In the genomic region with DNA sequence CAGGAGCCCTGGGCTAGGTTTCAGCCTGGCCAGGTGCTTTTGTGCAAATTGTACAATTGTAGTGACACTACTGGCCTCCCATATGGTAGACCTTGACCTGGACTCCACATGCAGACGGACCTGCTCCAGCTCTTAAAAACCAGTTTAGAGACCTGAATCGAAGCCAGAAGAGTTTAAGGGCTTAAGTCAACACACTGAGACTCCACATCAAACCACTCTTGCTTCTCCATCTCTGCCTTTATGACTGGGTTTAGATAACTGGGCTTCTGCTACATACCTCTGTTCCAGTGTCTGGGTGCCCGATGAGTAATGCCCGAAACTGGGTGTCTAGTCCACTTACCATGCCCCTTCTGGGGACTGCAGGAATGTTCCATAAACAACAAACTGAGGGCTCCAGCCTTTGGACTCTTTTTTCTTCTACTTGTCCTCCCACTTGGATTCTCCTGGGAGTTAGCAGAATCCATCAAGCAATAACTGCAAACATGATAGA, we compare ENCODE assay signal across 12 cellular contexts. TPM values are rescaled to one million over a fixed set of nuclear protein-coding genes. Genes with fewer than 3 reads are reported as not detected.
DNase-seq lines count a peak whose midpoint lies in the region; ATAC-seq, FAIRE-seq and TF ChIP-seq lines count a peak whose summit lies in the region.
"Had no signal": no experiment of that assay in that cellular context is flagged by ENCODE, and none has a peak within 500 bp of the region (broad histone marks: within the 10 kb centered on the region; RNA-seq: fewer than 3 reads in every experiment).

No MANE protein-coding gene starts in this region.

- H3K27me3 ChIP-seq in SJCRH30 (no peaks in the 10 kb centered on the region), smooth muscle cell (ENCODE audit: low read depth) (no peaks in the 10 kb centered on the region), Peyer's patch (no peaks in the 10 kb centered on the region)

- H2AFZ ChIP-seq in smooth muscle cell (ENCODE audit: low read depth): no peak overlapping the region

- no peak for TF ChIP-seq CTCF in fibroblast of the aortic adventitia (IDR thresholded peaks at IDR 0.05; ENCODE audit: insufficient read depth, low read length)
- TF ChIP-seq CTCF in smooth muscle cell (IDR thresholded peaks at IDR 0.05; ENCODE audit: borderline replicate concordance, insufficient read depth, poor library complexity, severe bottlenecking): no peak
- TF ChIP-seq CTCF in Peyer's patch (IDR thresholded peaks at IDR 0.05): no peak

- no peaks in the 10 kb centered on the region for H3K9me3 ChIP-seq in SJCRH30 (replicated peaks)
- H3K9me3 ChIP-seq in smooth muscle cell (replicated peaks; ENCODE audit: low read depth): no peaks in the 10 kb centered on the region
- H3K9me3 ChIP-seq in Peyer's patch: no peaks in the 10 kb centered on the region

- no peaks in the 10 kb centered on the region for H3K36me3 ChIP-seq in SJCRH30
- H3K36me3 ChIP-seq in smooth muscle cell (ENCODE audit: low read depth): no peaks in the 10 kb centered on the region
- no peaks in the 10 kb centered on the region for H3K36me3 ChIP-seq in Peyer's patch

- no peak overlapping the region for H3K4me3 ChIP-seq in SJCRH30
- no peak overlapping the region for H3K4me3 ChIP-seq in fibroblast of the aortic adventitia (ENCODE audit: low read depth, low read length)
- H3K4me3 ChIP-seq in smooth muscle cell: no peak overlapping the region
- H3K4me3 ChIP-seq in Peyer's patch: no peak overlapping the region

- ATAC-seq in GM18505 (IDR thresholded peaks at IDR 0.05; ENCODE audit: unreplicated experiment) (no peak), HG03354 (IDR thresholded peaks at IDR 0.05; ENCODE audit: poor library complexity, severe bottlenecking, unreplicated experiment) (no peak)

- peak overlapping the region; percentile 90 for H3K9ac ChIP-seq in smooth muscle cell (ENCODE audit: low read depth)

- no peak for FAIRE-seq in GM12892 (lab: Jason Lieb, UNC)
- FAIRE-seq: HTR-8/SVneo had no signal

- H3K4me2 ChIP-seq in smooth muscle cell: peak overlapping the region; percentile 79

- H3K4me1 ChIP-seq in SJCRH30 (peaks cover 69% of the 10 kb centered on the region), smooth muscle cell (ENCODE audit: low read depth) (peaks cover 31% of the 10 kb centered on the region), Peyer's patch (no peaks in the 10 kb centered on the region)

- H3F3A ChIP-seq in smooth muscle cell (ENCODE audit: low read depth): peaks cover 32% of the 10 kb centered on the region

- DNase-seq in H4 (ENCODE audit: low spot score) (peak; percentile 35), SJCRH30 (no peak), fibroblast of the aortic adventitia (ENCODE audit: low read depth) (peak; percentile 60), smooth muscle cell (lab: John Stamatoyannopoulos, UW; ENCODE audit: unreplicated experiment) (no peak), GM12892 (ENCODE audit: insufficient read length) (no peak), Peyer's patch (no peak)
- DNase-seq: activated effector memory CD4-positive, alpha-beta T cell treated with anti-CD3 and anti-CD28 coated beads, Interleukin-2, amount 50 U/mL, for 16 hours; NCI-H524 had no signal

- WGBS in smooth muscle cell (ENCODE audit: low lambda C conversion rate): 8% methylated on average over 4 of the region's 4 CpGs

- H3K27ac ChIP-seq in SJCRH30: peak overlapping the region; percentile 74; the same call in 1 of the 2 replicates
- peak overlapping the region; percentile 98 for H3K27ac ChIP-seq in smooth muscle cell (ENCODE audit: low read depth)
- H3K27ac ChIP-seq in Peyer's patch: peak overlapping the region in 1 of 4 donors; percentile 61

- no peaks in the 10 kb centered on the region for H4K20me1 ChIP-seq in smooth muscle cell (ENCODE audit: low read depth)

- TF ChIP-seq POLR2A in GM18505 (IDR thresholded peaks at IDR 0.05; ENCODE audit: borderline replicate concordance, extremely low read depth, insufficient read depth, insufficient read length) (no peak), GM12892 (IDR thresholded peaks at IDR 0.05; ENCODE audit: low read depth, low read length) (no peak), Peyer's patch (IDR thresholded peaks at IDR 0.05) (no peak)

- no peaks in the 10 kb centered on the region for H3K79me2 ChIP-seq in smooth muscle cell (ENCODE audit: low read depth)

RNA-seq across cellular contexts. Expression of a gene that starts 32.8 kb away (rescaled TPM):
- total RNA-seq in H4 (2014; rRNA removed; shearing (Covaris generic)): not detected in 2 replicates
- total RNA-seq in SJCRH30 (2014; rRNA removed; shearing (Covaris generic)): not detected in 2 replicates
- total RNA-seq in fibroblast of the aortic adventitia (ENCODE audit: low replicate concordance) (not detected in 2 replicates), smooth muscle cell (not detected in 2 replicates), Peyer's patch (not detected)
- not detected in 2 replicates for polyA plus RNA-seq in smooth muscle cell
- polyA plus RNA-seq in GM12892 (2012; ENCODE audit: missing spikeins): not detected
- total RNA-seq: mesenteric fat pad had no signal

Comparison
In these comparisons a context has a peak if more than half of its experiments do, and no peak if none do; other contexts are left out.
1. DNase-seq: peak in H4 (single experiment) and fibroblast of the aortic adventitia (single experiment); none in SJCRH30 (0 of 2), smooth muscle cell (single experiment), GM12892 (single experiment) and Peyer's patch (0 of 3).